In genomic region chr7:148912758-148913541, GRCh38 we compare ENCODE assay signal across 9 cellular contexts. TPM values are rescaled to one million over a fixed set of nuclear protein-coding genes. Genes with fewer than 3 reads are reported as not detected.
DNase-seq lines count a peak whose midpoint lies in the region; ATAC-seq lines count a peak whose summit lies in the region.
"Had no signal": no experiment of that assay in that cellular context is flagged by ENCODE, and none has a peak within 500 bp of the region (broad histone marks: within the 10 kb centered on the region; RNA-seq: fewer than 3 reads in every experiment).

No MANE protein-coding gene starts in this region.

- peak overlapping the region; percentile 84 for H3K4me3 Mint-ChIP-seq in activated CD4-positive, alpha-beta T cell treated with anti-CD3 and anti-CD28 coated beads, Interleukin-2, amount 10 ng/mL, durations not matched to agents 24 days and 14 days

- no peaks in the 10 kb centered on the region for H3K9me3 Mint-ChIP-seq in activated CD4-positive, alpha-beta T cell treated with anti-CD3 and anti-CD28 coated beads, Interleukin-2, amount 10 ng/mL, durations not matched to agents 24 days and 14 days

- H3K36me3 Mint-ChIP-seq in activated CD4-positive, alpha-beta T cell treated with anti-CD3 and anti-CD28 coated beads, Interleukin-2, amount 10 ng/mL, durations not matched to agents 24 days and 14 days (ENCODE audit: low read depth), result peaks cover 3% of the 10 kb centered on the region

- intact Hi-C loops in activated CD4-positive, alpha-beta T cell treated with anti-CD3 and anti-CD28 coated beads, Interleukin-2, amount 10 ng/mL, durations not matched to agents 24 days and 14 days (cut with micrococcal nuclease), result loop anchor here (1.0 to 10.0 kb wide), 10 partner anchors 13 to 406 kb away; partner anchors contain the start of genes CUL1, EZH2 and PDIA4

- DNase-seq in activated CD4-positive, alpha-beta T cell treated with anti-CD3 and anti-CD28 coated beads, Interleukin-2, amount 10 ng/mL, durations not matched to agents 24 days and 14 days, result peak; percentile 82
- peak; percentile 75 for DNase-seq in stimulated activated CD4-positive, alpha-beta T cell treated with anti-CD3 and anti-CD28 coated beads, Interleukin-2, amount 100 ng/mL, for 4 hours (ENCODE audit: low read depth)
- DNase-seq in NK-92 (lab: John Stamatoyannopoulos, UW; ENCODE audit: unreplicated experiment) (no peak), NCI-H510A (lab: John Stamatoyannopoulos, UW) (no peak), CD1c-positive myeloid dendritic cell (ENCODE audit: extremely low spot score) (no peak), NCI-H446 treated with DMSO at 0.1 percent for 48 hours (lab: John Stamatoyannopoulos, UW) (no peak)
- DNase-seq: NCI-H510A treated with DMSO at 0.1 percent for 48 hours had no signal

- H3K27me3 Mint-ChIP-seq in activated CD4-positive, alpha-beta T cell treated with anti-CD3 and anti-CD28 coated beads, Interleukin-2, amount 10 ng/mL, durations not matched to agents 24 days and 14 days, result peaks cover 1% of the 10 kb centered on the region

- ATAC-seq in GM18907 (IDR thresholded peaks at IDR 0.05; ENCODE audit: unreplicated experiment), result peak; percentile 72
- ATAC-seq in HG02938 (IDR thresholded peaks at IDR 0.05; ENCODE audit: unreplicated experiment), result peak; percentile 57

- peaks cover 63% of the 10 kb centered on the region for H3K4me1 Mint-ChIP-seq in activated CD4-positive, alpha-beta T cell treated with anti-CD3 and anti-CD28 coated beads, Interleukin-2, amount 10 ng/mL, durations not matched to agents 24 days and 14 days

- peak overlapping the region; percentile 98 for H3K27ac Mint-ChIP-seq in activated CD4-positive, alpha-beta T cell treated with anti-CD3 and anti-CD28 coated beads, Interleukin-2, amount 10 ng/mL, durations not matched to agents 24 days and 14 days

RNA-seq across cellular contexts. Expression of gene EZH2, which starts 28.9 kb away (rescaled TPM):
- total RNA-seq in activated CD4-positive, alpha-beta T cell treated with anti-CD3 and anti-CD28 coated beads, Interleukin-2, amount 10 ng/mL, durations not matched to agents 24 days and 14 days, result 120 and 126 TPM in 2 replicates

Comparison
In these comparisons a context has a peak if more than half of its experiments do, and no peak if none do; other contexts are left out.
1. DNase-seq: peak in activated CD4-positive, alpha-beta T cell treated with anti-CD3 and anti-CD28 coated beads, Interleukin-2, amount 10 ng/mL, durations not matched to agents 24 days and 14 days (single experiment) and stimulated activated CD4-positive, alpha-beta T cell treated with anti-CD3 and anti-CD28 coated beads, Interleukin-2, amount 100 ng/mL, for 4 hours (single experiment); none in NK-92 (single experiment), NCI-H510A (single experiment), CD1c-positive myeloid dendritic cell (single experiment) and NCI-H446 treated with DMSO at 0.1 percent for 48 hours (single experiment).